2 cellular contexts compared by ENCODE assay signal in the genomic region with DNA sequence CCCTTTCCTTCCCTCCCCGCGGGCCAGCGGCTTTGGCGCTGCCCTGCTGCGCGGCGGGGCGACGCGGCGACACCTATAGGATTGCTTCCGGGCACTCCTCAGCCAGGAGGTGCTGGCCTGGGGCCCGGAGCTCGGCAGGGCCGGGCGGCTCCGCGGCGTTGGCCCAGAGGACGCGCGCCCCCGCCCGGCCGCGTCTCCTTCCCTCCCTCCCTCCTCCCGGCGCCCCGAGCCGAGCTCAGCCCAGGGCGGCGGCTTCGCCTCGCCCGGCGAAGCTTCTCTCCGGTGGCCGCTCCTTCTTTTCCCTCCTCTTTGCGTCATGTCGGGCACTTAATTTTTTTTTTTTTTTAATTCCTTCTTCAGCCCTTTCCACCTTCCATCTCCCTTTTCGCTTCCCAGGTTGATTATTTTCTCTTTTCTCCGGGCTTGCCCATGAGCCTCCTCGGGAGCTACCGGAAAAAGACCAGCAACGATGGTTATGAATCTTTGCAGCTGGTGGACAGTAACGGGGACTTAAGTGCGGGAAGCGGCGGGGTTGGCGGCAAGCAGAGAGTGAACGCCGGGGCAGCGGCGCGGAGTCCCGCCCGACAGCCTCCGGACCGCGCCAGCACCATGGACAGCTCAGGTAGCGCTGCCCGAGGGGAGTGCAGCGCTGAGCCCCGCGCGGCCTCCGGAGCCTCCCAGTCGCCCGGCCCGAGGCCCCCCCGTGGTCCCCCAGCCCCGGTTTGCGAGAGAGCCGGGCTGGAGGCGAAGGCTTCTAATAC.
TF ChIP-seq lines count a peak whose summit lies in the region.

TSS of gene DNAJC6 (plus strand) at position 227 of the 761 bp plus-strand sequence. CDS start at position 430, 203 bp downstream.

TF ChIP-seq in HEK293, 187 proteins besides CTCF, POLR2A, EP300 and RAD21 (continued from another document and continues in another):
- no peak for TF ChIP-seq ZNF354C (tag by site-specific recombination; IDR thresholded peaks at IDR 0.05; ENCODE audit: borderline replicate concordance, low read depth)
- TF ChIP-seq ZSCAN4 (tag by site-specific recombination; IDR thresholded peaks at IDR 0.05), result no peak
- TF ChIP-seq ZNF155 (tag by site-specific recombination; IDR thresholded peaks at IDR 0.05), result no peak
- TF ChIP-seq RBAK (tag by site-specific recombination; IDR thresholded peaks at IDR 0.05), result no peak
- TF ChIP-seq, protein P1, sequence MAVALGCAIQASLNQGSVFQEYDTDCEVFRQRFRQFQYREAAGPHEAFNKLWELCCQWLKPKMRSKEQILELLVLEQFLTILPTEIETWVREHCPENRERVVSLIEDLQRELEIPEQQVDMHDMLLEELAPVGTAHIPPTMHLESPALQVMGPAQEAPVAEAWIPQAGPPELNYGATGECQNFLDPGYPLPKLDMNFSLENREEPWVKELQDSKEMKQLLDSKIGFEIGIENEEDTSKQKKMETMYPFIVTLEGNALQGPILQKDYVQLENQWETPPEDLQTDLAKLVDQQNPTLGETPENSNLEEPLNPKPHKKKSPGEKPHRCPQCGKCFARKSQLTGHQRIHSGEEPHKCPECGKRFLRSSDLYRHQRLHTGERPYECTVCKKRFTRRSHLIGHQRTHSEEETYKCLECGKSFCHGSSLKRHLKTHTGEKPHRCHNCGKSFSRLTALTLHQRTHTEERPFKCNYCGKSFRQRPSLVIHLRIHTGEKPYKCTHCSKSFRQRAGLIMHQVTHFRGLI (tag by site-specific recombination; IDR thresholded peaks at IDR 0.05), result no peak
- peak; percentile 38; the same call in 1 of the 2 replicates for TF ChIP-seq ZNF362 (tag by site-specific recombination; IDR thresholded peaks at IDR 0.05)
- no peak for TF ChIP-seq ZNF174 (tag by site-specific recombination; IDR thresholded peaks at IDR 0.05)
- no peak for TF ChIP-seq ZNF623 (tag by site-specific recombination; IDR thresholded peaks at IDR 0.05)
- TF ChIP-seq ZNF366 (tag by site-specific recombination; conservative IDR thresholded peaks at IDR 0.05), result peak; percentile 56
- no peak for TF ChIP-seq ZNF701 (tag by site-specific recombination; IDR thresholded peaks at IDR 0.05)
- peak; percentile 65; the same call in 1 of the 2 replicates for TF ChIP-seq ZNF391 (tag by site-specific recombination; IDR thresholded peaks at IDR 0.05; ENCODE audit: borderline replicate concordance, low read depth)
- TF ChIP-seq ZNF707 (tag by site-specific recombination; IDR thresholded peaks at IDR 0.05), result no peak
- TF ChIP-seq, protein P2, sequence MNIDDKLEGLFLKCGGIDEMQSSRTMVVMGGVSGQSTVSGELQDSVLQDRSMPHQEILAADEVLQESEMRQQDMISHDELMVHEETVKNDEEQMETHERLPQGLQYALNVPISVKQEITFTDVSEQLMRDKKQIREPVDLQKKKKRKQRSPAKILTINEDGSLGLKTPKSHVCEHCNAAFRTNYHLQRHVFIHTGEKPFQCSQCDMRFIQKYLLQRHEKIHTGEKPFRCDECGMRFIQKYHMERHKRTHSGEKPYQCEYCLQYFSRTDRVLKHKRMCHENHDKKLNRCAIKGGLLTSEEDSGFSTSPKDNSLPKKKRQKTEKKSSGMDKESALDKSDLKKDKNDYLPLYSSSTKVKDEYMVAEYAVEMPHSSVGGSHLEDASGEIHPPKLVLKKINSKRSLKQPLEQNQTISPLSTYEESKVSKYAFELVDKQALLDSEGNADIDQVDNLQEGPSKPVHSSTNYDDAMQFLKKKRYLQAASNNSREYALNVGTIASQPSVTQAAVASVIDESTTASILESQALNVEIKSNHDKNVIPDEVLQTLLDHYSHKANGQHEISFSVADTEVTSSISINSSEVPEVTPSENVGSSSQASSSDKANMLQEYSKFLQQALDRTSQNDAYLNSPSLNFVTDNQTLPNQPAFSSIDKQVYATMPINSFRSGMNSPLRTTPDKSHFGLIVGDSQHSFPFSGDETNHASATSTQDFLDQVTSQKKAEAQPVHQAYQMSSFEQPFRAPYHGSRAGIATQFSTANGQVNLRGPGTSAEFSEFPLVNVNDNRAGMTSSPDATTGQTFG (tag by site-specific recombination; IDR thresholded peaks at IDR 0.05; ENCODE audit: borderline replicate concordance), result no peak
- peak; percentile 77 for TF ChIP-seq ZBTB17 (tag by site-specific recombination; IDR thresholded peaks at IDR 0.05)
- TF ChIP-seq, protein P3, sequence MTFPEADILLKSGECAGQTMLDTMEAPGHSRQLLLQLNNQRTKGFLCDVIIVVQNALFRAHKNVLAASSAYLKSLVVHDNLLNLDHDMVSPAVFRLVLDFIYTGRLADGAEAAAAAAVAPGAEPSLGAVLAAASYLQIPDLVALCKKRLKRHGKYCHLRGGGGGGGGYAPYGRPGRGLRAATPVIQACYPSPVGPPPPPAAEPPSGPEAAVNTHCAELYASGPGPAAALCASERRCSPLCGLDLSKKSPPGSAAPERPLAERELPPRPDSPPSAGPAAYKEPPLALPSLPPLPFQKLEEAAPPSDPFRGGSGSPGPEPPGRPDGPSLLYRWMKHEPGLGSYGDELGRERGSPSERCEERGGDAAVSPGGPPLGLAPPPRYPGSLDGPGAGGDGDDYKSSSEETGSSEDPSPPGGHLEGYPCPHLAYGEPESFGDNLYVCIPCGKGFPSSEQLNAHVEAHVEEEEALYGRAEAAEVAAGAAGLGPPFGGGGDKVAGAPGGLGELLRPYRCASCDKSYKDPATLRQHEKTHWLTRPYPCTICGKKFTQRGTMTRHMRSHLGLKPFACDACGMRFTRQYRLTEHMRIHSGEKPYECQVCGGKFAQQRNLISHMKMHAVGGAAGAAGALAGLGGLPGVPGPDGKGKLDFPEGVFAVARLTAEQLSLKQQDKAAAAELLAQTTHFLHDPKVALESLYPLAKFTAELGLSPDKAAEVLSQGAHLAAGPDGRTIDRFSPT (tag by site-specific recombination; IDR thresholded peaks at IDR 0.05), result no peak
- TF ChIP-seq ZNF629 (tag by site-specific recombination; IDR thresholded peaks at IDR 0.05), result peak; percentile 45; the same call in 1 of the 2 replicates
- TF ChIP-seq ZNF548 (tag by site-specific recombination; IDR thresholded peaks at IDR 0.05), result no peak

TF ChIP-seq in HepG2, 621 proteins besides CTCF, POLR2A, EP300 and RAD21 (continued from another document and continues in another):
- peak; percentile 92 for TF ChIP-seq POGK (CRISPR knock-in tag; conservative IDR thresholded peaks at IDR 0.05)
- TF ChIP-seq, protein P4, sequence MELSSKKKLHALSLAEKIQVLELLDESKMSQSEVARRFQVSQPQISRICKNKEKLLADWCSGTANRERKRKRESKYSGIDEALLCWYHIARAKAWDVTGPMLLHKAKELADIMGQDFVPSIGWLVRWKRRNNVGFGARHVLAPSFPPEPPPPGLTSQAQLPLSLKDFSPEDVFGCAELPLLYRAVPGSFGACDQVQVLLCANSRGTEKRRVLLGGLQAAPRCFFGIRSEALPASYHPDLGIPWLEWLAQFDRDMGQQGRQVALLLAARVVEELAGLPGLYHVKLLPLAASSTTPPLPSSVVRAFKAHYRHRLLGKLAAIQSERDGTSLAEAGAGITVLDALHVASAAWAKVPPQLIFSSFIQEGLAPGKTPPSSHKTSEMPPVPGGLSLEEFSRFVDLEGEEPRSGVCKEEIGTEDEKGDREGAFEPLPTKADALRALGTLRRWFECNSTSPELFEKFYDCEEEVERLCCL (CRISPR knock-in tag; IDR thresholded peaks at IDR 0.05; ENCODE audit: borderline replicate concordance), result peak; percentile 93; the same call in 1 of the 2 replicates
- peak; percentile 51 for TF ChIP-seq ZMYM4 (CRISPR knock-in tag; IDR thresholded peaks at IDR 0.05)
- no peak for TF ChIP-seq GLI4 (CRISPR knock-in tag; IDR thresholded peaks at IDR 0.05; ENCODE audit: borderline replicate concordance)
- peak; percentile 91 for TF ChIP-seq ZNF607 (CRISPR knock-in tag; IDR thresholded peaks at IDR 0.05; ENCODE audit: borderline replicate concordance)
- TF ChIP-seq ZBTB34 (CRISPR knock-in tag; IDR thresholded peaks at IDR 0.05), result 0 out of 2 replicates have a peak, but pooled peaks have one; percentile 22
- no peak for TF ChIP-seq MAFF (IDR thresholded peaks at IDR 0.05; ENCODE audit: low read depth, low read length)
- peak; percentile 95 for TF ChIP-seq ZNF160 (CRISPR knock-in tag; IDR thresholded peaks at IDR 0.05)
- TF ChIP-seq ELK4 (CRISPR knock-in tag; IDR thresholded peaks at IDR 0.05; ENCODE audit: borderline replicate concordance), result no peak
- TF ChIP-seq ZNF432 (CRISPR knock-in tag; IDR thresholded peaks at IDR 0.05; ENCODE audit: borderline replicate concordance), result no peak
- no peak for TF ChIP-seq PTBP1 (IDR thresholded peaks at IDR 0.05; ENCODE audit: low read depth, low read length, poor library complexity, severe bottlenecking)
- TF ChIP-seq ZNF317 (CRISPR knock-in tag; IDR thresholded peaks at IDR 0.05), result peak; percentile 88
- no peak; the same call in 1 of the 2 replicates for TF ChIP-seq ZNF121 (CRISPR knock-in tag; IDR thresholded peaks at IDR 0.05)
- TF ChIP-seq EED (CRISPR knock-in tag; IDR thresholded peaks at IDR 0.05), result peak; percentile 86; the same call in 1 of the 2 replicates
- peak; percentile 92; the same call in 1 of the 2 replicates for TF ChIP-seq ISX (CRISPR knock-in tag; conservative IDR thresholded peaks at IDR 0.05)
- TF ChIP-seq, protein P5, sequence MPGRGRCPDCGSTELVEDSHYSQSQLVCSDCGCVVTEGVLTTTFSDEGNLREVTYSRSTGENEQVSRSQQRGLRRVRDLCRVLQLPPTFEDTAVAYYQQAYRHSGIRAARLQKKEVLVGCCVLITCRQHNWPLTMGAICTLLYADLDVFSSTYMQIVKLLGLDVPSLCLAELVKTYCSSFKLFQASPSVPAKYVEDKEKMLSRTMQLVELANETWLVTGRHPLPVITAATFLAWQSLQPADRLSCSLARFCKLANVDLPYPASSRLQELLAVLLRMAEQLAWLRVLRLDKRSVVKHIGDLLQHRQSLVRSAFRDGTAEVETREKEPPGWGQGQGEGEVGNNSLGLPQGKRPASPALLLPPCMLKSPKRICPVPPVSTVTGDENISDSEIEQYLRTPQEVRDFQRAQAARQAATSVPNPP (CRISPR knock-in tag; IDR thresholded peaks at IDR 0.05), result no peak
- TF ChIP-seq PLRG1 (conservative IDR thresholded peaks at IDR 0.05), result no peak
- 0 out of 2 replicates have a peak, but pooled peaks have one; percentile 37 for TF ChIP-seq ZNF724P (CRISPR knock-in tag; IDR thresholded peaks at IDR 0.05; ENCODE audit: borderline replicate concordance)
- peak; percentile 98 for TF ChIP-seq MIER2 (CRISPR knock-in tag; IDR thresholded peaks at IDR 0.05)
- TF ChIP-seq, protein P6, sequence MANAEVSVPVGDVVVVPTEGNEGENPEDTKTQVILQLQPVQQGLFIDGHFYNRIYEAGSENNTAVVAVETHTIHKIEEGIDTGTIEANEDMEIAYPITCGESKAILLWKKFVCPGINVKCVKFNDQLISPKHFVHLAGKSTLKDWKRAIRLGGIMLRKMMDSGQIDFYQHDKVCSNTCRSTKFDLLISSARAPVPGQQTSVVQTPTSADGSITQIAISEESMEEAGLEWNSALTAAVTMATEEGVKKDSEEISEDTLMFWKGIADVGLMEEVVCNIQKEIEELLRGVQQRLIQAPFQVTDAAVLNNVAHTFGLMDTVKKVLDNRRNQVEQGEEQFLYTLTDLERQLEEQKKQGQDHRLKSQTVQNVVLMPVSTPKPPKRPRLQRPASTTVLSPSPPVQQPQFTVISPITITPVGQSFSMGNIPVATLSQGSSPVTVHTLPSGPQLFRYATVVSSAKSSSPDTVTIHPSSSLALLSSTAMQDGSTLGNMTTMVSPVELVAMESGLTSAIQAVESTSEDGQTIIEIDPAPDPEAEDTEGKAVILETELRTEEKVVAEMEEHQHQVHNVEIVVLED (CRISPR knock-in tag; IDR thresholded peaks at IDR 0.05; ENCODE audit: borderline replicate concordance), result no peak
- TF ChIP-seq ZNF605 (CRISPR knock-in tag; IDR thresholded peaks at IDR 0.05), result peak; percentile 91; the same call in 1 of the 2 replicates
- peak; percentile 94 for TF ChIP-seq ZNF331 (CRISPR knock-in tag; IDR thresholded peaks at IDR 0.05)
- TF ChIP-seq MEIS2 (CRISPR knock-in tag; IDR thresholded peaks at IDR 0.05), result peak; percentile 93; the same call in 1 of the 2 replicates
- TF ChIP-seq ZNF550 (CRISPR knock-in tag; IDR thresholded peaks at IDR 0.05; ENCODE audit: borderline replicate concordance), result no peak
- TF ChIP-seq SALL1 (CRISPR knock-in tag; IDR thresholded peaks at IDR 0.05), result peak; percentile 96
- no peak for TF ChIP-seq SNAPC5 (CRISPR knock-in tag; IDR thresholded peaks at IDR 0.05; ENCODE audit: borderline replicate concordance)
- TF ChIP-seq, protein P7, sequence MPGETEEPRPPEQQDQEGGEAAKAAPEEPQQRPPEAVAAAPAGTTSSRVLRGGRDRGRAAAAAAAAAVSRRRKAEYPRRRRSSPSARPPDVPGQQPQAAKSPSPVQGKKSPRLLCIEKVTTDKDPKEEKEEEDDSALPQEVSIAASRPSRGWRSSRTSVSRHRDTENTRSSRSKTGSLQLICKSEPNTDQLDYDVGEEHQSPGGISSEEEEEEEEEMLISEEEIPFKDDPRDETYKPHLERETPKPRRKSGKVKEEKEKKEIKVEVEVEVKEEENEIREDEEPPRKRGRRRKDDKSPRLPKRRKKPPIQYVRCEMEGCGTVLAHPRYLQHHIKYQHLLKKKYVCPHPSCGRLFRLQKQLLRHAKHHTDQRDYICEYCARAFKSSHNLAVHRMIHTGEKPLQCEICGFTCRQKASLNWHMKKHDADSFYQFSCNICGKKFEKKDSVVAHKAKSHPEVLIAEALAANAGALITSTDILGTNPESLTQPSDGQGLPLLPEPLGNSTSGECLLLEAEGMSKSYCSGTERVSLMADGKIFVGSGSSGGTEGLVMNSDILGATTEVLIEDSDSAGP (CRISPR knock-in tag; IDR thresholded peaks at IDR 0.05; ENCODE audit: borderline replicate concordance), result peak; percentile 61
